ENCODE assay signal across 8 cellular contexts in the genomic region with DNA sequence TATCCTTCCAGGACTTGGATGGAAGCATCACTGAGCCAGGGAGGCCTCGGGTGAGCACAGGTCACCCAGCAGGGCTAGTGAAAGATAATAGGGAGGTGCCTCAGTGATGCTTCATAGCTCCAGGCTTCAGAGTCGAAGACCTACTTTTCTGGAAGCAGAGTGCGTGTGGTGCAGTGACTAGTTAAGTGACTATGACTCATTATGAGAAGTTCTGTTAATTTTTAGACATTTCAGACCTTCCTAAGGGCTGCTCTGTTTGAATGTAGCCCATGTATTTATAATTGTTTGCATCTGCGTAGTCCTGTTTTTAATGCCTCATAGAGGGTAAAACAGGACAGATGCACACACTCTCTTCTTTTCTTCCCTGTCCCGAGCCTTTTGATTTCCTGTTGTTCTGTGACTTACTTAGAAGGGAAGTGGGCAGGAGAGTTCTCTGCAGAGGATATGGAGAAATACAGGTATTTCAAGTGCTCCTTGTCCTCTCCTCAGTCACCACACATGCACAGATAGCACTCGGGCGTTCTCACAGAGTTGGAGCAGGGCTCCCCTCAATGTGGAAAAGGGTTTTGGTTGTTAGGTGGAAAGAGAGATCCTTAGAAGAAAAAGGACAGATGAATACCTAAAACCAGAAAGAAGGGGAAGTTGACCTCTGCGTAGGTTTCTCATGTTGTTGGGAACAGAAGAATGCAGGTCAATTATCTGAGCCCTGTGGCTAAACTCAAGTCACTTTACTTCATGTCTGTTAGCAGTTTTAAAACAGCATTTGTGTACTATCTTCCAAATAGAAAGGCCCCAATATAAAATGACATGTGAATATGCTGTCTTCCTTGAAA.
A peak's percentile ranks its signal among the peaks of the same experiment; 100 is the strongest.
DNase-seq lines count a peak whose midpoint lies in the region; ATAC-seq and TF ChIP-seq lines count a peak whose summit lies in the region.

No MANE protein-coding gene starts in this region.

- peak; percentile 98 for ATAC-seq in GM21528 (IDR thresholded peaks at IDR 0.05; ENCODE audit: low FRiP score, unreplicated experiment)

- no peak overlapping the region for H3K4me3 ChIP-seq in astrocyte of the cerebellum (ENCODE audit: low read depth, low read length)

- TF ChIP-seq CTCF in GM10266 (IDR thresholded peaks at IDR 0.05; ENCODE audit: control insufficient read depth, insufficient read depth, low read depth, missing control alignments) (no peak), astrocyte of the cerebellum (IDR thresholded peaks at IDR 0.05; ENCODE audit: low read depth, low read length, missing control alignments) (no peak)

- DNase-seq in GM10266 (ENCODE audit: extremely low spot score): peak; percentile 59
- DNase-seq in HPDE6-E6E7 (ENCODE audit: extremely low spot score): peak; percentile 80
- DNase-seq in astrocyte of the cerebellum (ENCODE audit: low read depth): peak; percentile 34
- DNase-seq in non-pigmented ciliary epithelial cell (ENCODE audit: low read depth): peak; percentile 64
- no peak for DNase-seq in NCI-H2171 (lab: John Stamatoyannopoulos, UW)
- no peak for DNase-seq in AML-193 (lab: John Stamatoyannopoulos, UW)
- no peak for DNase-seq in NK-92 treated with Interleukin-12 subunit alpha and Interleukin-12 subunit beta, amount 100 ng/mL, for 24 hours (lab: John Stamatoyannopoulos, UW)

- in situ Hi-C loops in astrocyte of the cerebellum (cut with HindIII; ENCODE audit: low sequenced_read_pairs): no loop called here

Comparison
In these comparisons a context has a peak if more than half of its experiments do, and no peak if none do; other contexts are left out.
1. DNase-seq: peak in GM10266 (single experiment), HPDE6-E6E7 (single experiment), astrocyte of the cerebellum (single experiment) and non-pigmented ciliary epithelial cell (single experiment); none in NCI-H2171 (single experiment), AML-193 (0 of 2) and NK-92 treated with Interleukin-12 subunit alpha and Interleukin-12 subunit beta, amount 100 ng/mL, for 24 hours (single experiment).